13 cellular contexts compared by ENCODE assay signal in genomic region chr9:107176701-107177100, GRCh38.
A peak's percentile ranks its signal among the peaks of the same experiment; 100 is the strongest.
DNase-seq lines count a peak whose midpoint lies in the region; ATAC-seq and TF ChIP-seq lines count a peak whose summit lies in the region.
"Had no signal": no experiment of that assay in that cellular context is flagged by ENCODE, and none has a peak within 500 bp of the region (broad histone marks: within the 10 kb centered on the region; RNA-seq: fewer than 3 reads in every experiment).

No MANE protein-coding gene starts in this region.

- H3K4me3 ChIP-seq in right atrium auricular region (no peak overlapping the region), cardiac fibroblast (replicated peaks in 1 of 2; ENCODE audit: low read depth in 2 of 2, low read length in 2 of 2) (no peak overlapping the region)
- H3K4me3 ChIP-seq: A549 had no signal

- no peaks in the 10 kb centered on the region for H3K9me3 ChIP-seq in right atrium auricular region
- H3K9me3 ChIP-seq: A549 had no signal

- H3K27ac ChIP-seq in right atrium auricular region, result peak overlapping the region in 1 of 2 donors; percentile 77
- H3K27ac ChIP-seq: A549 had no signal

- no peak for TF ChIP-seq CTCF in right atrium auricular region (IDR thresholded peaks at IDR 0.05)
- no peak for TF ChIP-seq CTCF in cardiac fibroblast (IDR thresholded peaks at IDR 0.05; ENCODE audit: low read depth, low read length)
- no peak for TF ChIP-seq CTCF in progenitor cell of endocrine pancreas (IDR thresholded peaks at IDR 0.05; ENCODE audit: unreplicated experiment)

- peak; percentile 21 for ATAC-seq in Right ventricle myocardium superior (ENCODE audit: poor library complexity)
- no peak for ATAC-seq in HG03432 (IDR thresholded peaks at IDR 0.05; ENCODE audit: unreplicated experiment)
- ATAC-seq: A549 had no signal

- no peak overlapping the region for H3K4me3 Mint-ChIP-seq in progenitor cell of endocrine pancreas (ENCODE audit: low read depth)
- H3K4me3 Mint-ChIP-seq: activated T-cell treated with anti-CD3 and anti-CD28 coated beads, Interleukin-2, amount 50 U/mL, for 24 hours had no signal

- H3K36me3 ChIP-seq in right atrium auricular region, result no peaks in the 10 kb centered on the region

- no peaks in the 10 kb centered on the region for H3K27me3 Mint-ChIP-seq in progenitor cell of endocrine pancreas

- H3K9me3 Mint-ChIP-seq in progenitor cell of endocrine pancreas (ENCODE audit: low read depth), result no peaks in the 10 kb centered on the region
- H3K9me3 Mint-ChIP-seq: activated T-cell treated with anti-CD3 and anti-CD28 coated beads, Interleukin-2, amount 50 U/mL, for 24 hours had no signal

- no peak for DNase-seq in Right ventricle myocardium superior
- DNase-seq in right atrium auricular region (ENCODE audit: low spot score), result no peak
- DNase-seq in cardiac fibroblast (ENCODE audit: low read depth in 2 of 2), result peak; percentile 36 to 74
- DNase-seq in myocyte (ENCODE audit: low read depth), result peak; percentile 71
- DNase-seq in progenitor cell of endocrine pancreas (ENCODE audit: low spot score, unreplicated experiment), result no peak
- DNase-seq in UCSD-AML1 (lab: John Stamatoyannopoulos, UW; ENCODE audit: unreplicated experiment), result no peak
- DNase-seq in hippocampal formation (lab: John Stamatoyannopoulos, UW), result no peak
- DNase-seq: activated T-cell treated with anti-CD3 and anti-CD28 coated beads, Interleukin-2, amount 50 U/mL, for 24 hours; anterior cingulate cortex; SHP77 treated with DMSO at 0.1 percent for 48 hours; stimulated activated CD4-positive, alpha-beta T cell treated with anti-CD3 and anti-CD28 coated beads, Interleukin-4, amount 100 ng/mL, for 24 hours had no signal

- intact Hi-C loops in Right ventricle myocardium superior (cut with DNase I), result no loop called here

- no peaks in the 10 kb centered on the region for H3K27me3 ChIP-seq in right atrium auricular region

- H3K4me1 Mint-ChIP-seq in progenitor cell of endocrine pancreas (ENCODE audit: low read depth), result peaks cover 5% of the 10 kb centered on the region

- peaks cover 0 to 32% of the 10 kb centered on the region in 2 donors for H3K4me1 ChIP-seq in right atrium auricular region
- H3K4me1 ChIP-seq: A549 had no signal

- no peak overlapping the region for H3K27ac Mint-ChIP-seq in progenitor cell of endocrine pancreas
- H3K27ac Mint-ChIP-seq: activated T-cell treated with anti-CD3 and anti-CD28 coated beads, Interleukin-2, amount 50 U/mL, for 24 hours had no signal

- no peaks in the 10 kb centered on the region for H3K36me3 Mint-ChIP-seq in progenitor cell of endocrine pancreas (ENCODE audit: insufficient read depth)

Comparison
In these comparisons a context has a peak if more than half of its experiments do, and no peak if none do; other contexts are left out.
1. DNase-seq: peak in cardiac fibroblast (2 of 2) and myocyte (single experiment); none in Right ventricle myocardium superior (single experiment), right atrium auricular region (single experiment), progenitor cell of endocrine pancreas (single experiment), UCSD-AML1 (single experiment) and hippocampal formation (0 of 2).